In the genomic region with DNA sequence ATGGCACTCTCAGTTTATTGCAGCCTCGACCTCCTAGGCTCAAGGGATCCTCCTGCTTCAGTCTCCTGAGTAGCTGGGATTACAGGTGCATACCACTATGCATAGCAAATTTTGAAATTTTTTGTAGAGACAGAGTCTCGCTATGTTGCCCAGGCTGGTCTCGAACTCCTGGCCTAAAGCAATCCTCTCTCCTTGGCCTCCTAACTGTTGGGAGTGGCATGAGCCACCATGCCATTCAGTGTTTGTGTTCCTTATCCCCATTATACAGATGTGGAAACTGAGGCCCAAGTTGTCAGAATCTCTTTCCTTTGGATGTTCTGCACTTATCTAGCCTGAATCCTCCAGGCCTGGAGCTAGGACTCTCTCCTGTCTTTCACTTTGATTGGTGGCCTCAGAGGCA, we compare ENCODE assay signal across 27 cellular contexts.
"Had no signal": no experiment of that assay in that cellular context is flagged by ENCODE, and none has a peak within 500 bp of the region (broad histone marks: within the 10 kb centered on the region; RNA-seq: fewer than 3 reads in every experiment).

No MANE protein-coding gene starts in this region.

- H3K27me3 ChIP-seq: pancreas, spleen, stomach, thyroid gland, tibial nerve, upper lobe of left lung, uterus had no signal

- H3K4me3 ChIP-seq: pancreas, prostate gland, skin epidermis, smooth muscle cell, spleen, stomach, thoracic aorta, thyroid gland, tibial nerve, upper lobe of left lung, uterus had no signal

- H3K36me3 ChIP-seq: neutrophil, pancreas, prostate gland, spleen, stomach, thoracic aorta, thyroid gland, tibial nerve, upper lobe of left lung, uterus had no signal

- H3K4me1 ChIP-seq: pancreas, prostate gland, stomach, thyroid gland, tibial nerve, upper lobe of left lung, uterus had no signal

- H3K9me3 ChIP-seq: neutrophil, pancreas, prostate gland, stomach, thoracic aorta, thyroid gland, upper lobe of left lung, uterus had no signal

- H3K4me2 ChIP-seq: smooth muscle cell had no signal

- H3K27ac ChIP-seq: neutrophil, pancreas, prostate gland, skin epidermis, spleen, stomach, thoracic aorta, thyroid gland, tibial nerve, upper lobe of left lung, uterus had no signal

- FAIRE-seq: pancreas had no signal

- ATAC-seq: naive thymus-derived CD8-positive, alpha-beta T cell; pancreas; right cardiac atrium; sciatic nerve; stimulated activated memory B cell treated with anti-CD40 and anti-IgM and Interleukin-4, amounts not matched to agents 10 μg/mL and 1 μg/mL and 100 μg/mL, for 72 hours had no signal

- DNase-seq: naive B cell; naive thymus-derived CD8-positive, alpha-beta T cell; nephron progenitor cell; nucleus accumbens; retina; right cardiac atrium; spleen; stimulated activated CD4-positive, alpha-beta T cell treated with anti-CD3 and anti-CD28 coated beads, Interleukin-12 subunit alpha, Interleukin-12 subunit beta, amount 100 ng/mL, for 4 hours; stimulated activated CD4-positive, alpha-beta T cell treated with anti-CD3 and anti-CD28 coated beads, Interleukin-1b, Interleukin-23, amount 100 ng/mL, for 48 hours; stimulated activated CD4-positive, alpha-beta T cell treated with anti-CD3 and anti-CD28 coated beads, Interleukin-4, amount 100 ng/mL, for 1 hour; stimulated activated CD4-positive, alpha-beta T cell treated with anti-CD3 and anti-CD28 coated beads, Interleukin-4, amount 100 ng/mL, for 4 hours; stimulated activated CD8-positive, alpha-beta memory T cell treated with anti-CD3 and anti-CD28 coated beads, Interleukin-4, amount 100 ng/mL, for 48 hours; stimulated activated naive CD4-positive, alpha-beta T cell; stomach; thyroid gland; trophoblast cell; upper lobe of left lung; uterus had no signal
